ENCODE assay signal across 13 cellular contexts in the genomic region with DNA sequence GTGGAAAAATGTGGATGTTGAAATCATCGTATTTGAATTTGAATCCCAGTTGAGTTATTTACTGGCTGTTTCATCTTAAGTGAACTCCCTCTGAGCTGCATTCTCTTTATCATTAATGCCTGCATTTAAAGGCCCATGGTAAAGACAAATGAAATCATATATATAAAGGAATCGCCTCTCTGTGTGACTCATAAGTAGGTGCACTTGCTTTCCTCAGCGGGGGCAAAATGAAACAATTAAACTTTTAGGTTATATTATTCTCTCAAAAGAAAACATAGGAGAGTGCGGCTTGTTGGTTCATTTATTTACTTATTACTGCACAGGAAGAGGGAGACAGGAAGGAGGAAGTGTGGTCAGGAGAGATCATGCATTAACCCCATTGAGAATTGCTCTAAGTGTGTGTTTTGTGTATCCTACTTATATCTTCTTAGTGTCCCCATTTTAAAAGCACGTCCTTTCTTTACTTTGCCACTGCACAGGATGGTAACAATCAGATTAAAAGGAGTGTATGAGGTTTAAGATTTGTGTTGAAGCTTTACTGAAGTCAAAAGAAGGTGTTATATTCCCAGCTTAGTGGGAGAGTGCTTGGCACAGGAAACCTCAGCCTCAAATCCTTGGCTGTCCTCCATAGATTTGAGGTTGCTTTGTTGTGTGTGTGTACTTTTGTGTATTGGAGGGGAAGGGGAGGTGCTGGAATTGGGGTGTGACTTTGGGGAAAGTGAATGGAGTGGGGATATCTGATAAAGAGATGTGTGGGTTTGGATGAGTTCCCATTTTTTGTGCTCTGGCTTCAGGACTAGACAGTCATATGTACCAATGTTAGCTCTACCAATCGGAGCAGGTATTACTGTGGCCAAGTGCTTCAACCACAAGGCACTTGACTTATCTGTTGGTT.
DNase-seq lines count a peak whose midpoint lies in the region; ATAC-seq and TF ChIP-seq lines count a peak whose summit lies in the region.
"Had no signal": no experiment of that assay in that cellular context is flagged by ENCODE, and none has a peak within 500 bp of the region (broad histone marks: within the 10 kb centered on the region; RNA-seq: fewer than 3 reads in every experiment).

No MANE protein-coding gene starts in this region.

- no peaks in the 10 kb centered on the region for H3K27me3 ChIP-seq in SJCRH30
- H3K27me3 ChIP-seq: upper lobe of right lung had no signal

- peak overlapping the region; percentile 51 for H3K4me3 Mint-ChIP-seq in activated naive CD4-positive, alpha-beta T cell treated with anti-CD3 and anti-CD28 coated beads, Interleukin-2, amount 50 U/mL, for 24 hours

- no peak for DNase-seq in activated naive CD4-positive, alpha-beta T cell (lab: John Stamatoyannopoulos, UW)
- DNase-seq in SJCRH30 (peak; percentile 15 to 44), cardiac fibroblast (ENCODE audit: low read depth in 2 of 2) (peak; percentile 50 to 72), renal cortical epithelial cell (ENCODE audit: low read depth) (peak; percentile 91), NCI-H2081 treated with DMSO at 0.1 percent for 48 hours (lab: John Stamatoyannopoulos, UW) (no peak)
- DNase-seq: activated CD4-positive, CD25-positive, alpha-beta regulatory T cell treated with anti-CD3 and anti-CD28 coated beads, Interleukin-2, amount 50 U/mL, for 72 hours; anterior cingulate cortex; NCI-H187 treated with DMSO at 0.1 percent for 48 hours; upper lobe of right lung had no signal

- no peak overlapping the region for H3K27ac ChIP-seq in SJCRH30
- H3K27ac ChIP-seq: RWPE1, upper lobe of right lung had no signal

- no peak for ATAC-seq in HG02973 (IDR thresholded peaks at IDR 0.05; ENCODE audit: unreplicated experiment)
- ATAC-seq in GM18873 (IDR thresholded peaks at IDR 0.05; ENCODE audit: low FRiP score, unreplicated experiment): no peak
- ATAC-seq: upper lobe of right lung had no signal

- peaks cover 44% of the 10 kb centered on the region for H3K4me1 Mint-ChIP-seq in activated naive CD4-positive, alpha-beta T cell treated with anti-CD3 and anti-CD28 coated beads, Interleukin-2, amount 50 U/mL, for 24 hours

- peaks cover 15% of the 10 kb centered on the region for H3K9me3 Mint-ChIP-seq in activated naive CD4-positive, alpha-beta T cell treated with anti-CD3 and anti-CD28 coated beads, Interleukin-2, amount 50 U/mL, for 24 hours

- no peak for TF ChIP-seq CTCF in cardiac fibroblast (IDR thresholded peaks at IDR 0.05; ENCODE audit: low read depth, low read length)

- H3K36me3 ChIP-seq in SJCRH30: no peaks in the 10 kb centered on the region
- H3K36me3 ChIP-seq: upper lobe of right lung had no signal

- H3K4me3 ChIP-seq in SJCRH30 (no peak overlapping the region), cardiac fibroblast (replicated peaks in 1 of 2; ENCODE audit: low read depth in 2 of 2, low read length in 2 of 2) (no peak overlapping the region)
- H3K4me3 ChIP-seq: upper lobe of right lung had no signal

- peak overlapping the region; percentile 76 for H3K27ac Mint-ChIP-seq in activated naive CD4-positive, alpha-beta T cell treated with anti-CD3 and anti-CD28 coated beads, Interleukin-2, amount 50 U/mL, for 24 hours

- H3K4me1 ChIP-seq in SJCRH30: peaks cover 3% of the 10 kb centered on the region; the same call in 1 of the 2 replicates
- H3K4me1 ChIP-seq: upper lobe of right lung had no signal

- no peaks in the 10 kb centered on the region for H3K27me3 Mint-ChIP-seq in activated naive CD4-positive, alpha-beta T cell treated with anti-CD3 and anti-CD28 coated beads, Interleukin-2, amount 50 U/mL, for 24 hours

- H3K9me3 ChIP-seq in SJCRH30 (replicated peaks): no peaks in the 10 kb centered on the region
- H3K9me3 ChIP-seq: upper lobe of right lung had no signal

- H3K36me3 Mint-ChIP-seq in activated naive CD4-positive, alpha-beta T cell treated with anti-CD3 and anti-CD28 coated beads, Interleukin-2, amount 50 U/mL, for 24 hours: peaks cover 8% of the 10 kb centered on the region

Comparison
In these comparisons a context has a peak if more than half of its experiments do, and no peak if none do; other contexts are left out.
1. DNase-seq: peak in SJCRH30 (2 of 2), cardiac fibroblast (2 of 2) and renal cortical epithelial cell (single experiment); none in activated naive CD4-positive, alpha-beta T cell (0 of 4) and NCI-H2081 treated with DMSO at 0.1 percent for 48 hours (single experiment).